8 cellular contexts compared by ENCODE assay signal in genomic region chr16:24692854-24693253, GRCh38.
"Had no signal": no experiment of that assay in that cellular context is flagged by ENCODE, and none has a peak within 500 bp of the region (broad histone marks: within the 10 kb centered on the region; RNA-seq: fewer than 3 reads in every experiment).

No MANE protein-coding gene starts in this region.

- DNase-seq: GDM1, GF-D8 had no signal

- FAIRE-seq: G401.6, GM12878, GM12891, GM12892, GM18507, GM19239 had no signal

- H3K4me3 ChIP-seq: GM12878 had no signal

- ATAC-seq: GM12878 had no signal
